Comparison of ENCODE assay signal across 2 cellular contexts in the genomic region with DNA sequence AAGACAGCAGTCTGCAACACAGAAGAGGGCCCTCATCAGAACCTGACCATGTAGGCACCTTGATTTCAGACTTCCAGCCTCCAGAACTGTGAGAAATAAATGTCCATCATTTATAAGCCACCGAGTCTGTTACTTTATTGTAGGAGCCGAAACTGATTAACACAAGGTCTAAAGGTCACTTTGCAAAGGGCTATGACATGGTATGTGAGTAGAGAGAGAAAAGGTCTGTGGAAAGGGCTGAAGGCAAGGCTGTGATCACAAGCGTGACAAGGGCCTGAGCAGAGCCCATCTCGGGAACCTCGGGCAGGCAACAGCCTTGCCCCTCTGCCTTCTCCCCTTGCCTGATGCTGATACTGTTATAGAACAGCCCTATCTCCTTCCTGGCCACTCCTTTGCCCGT.
A peak's percentile ranks its signal among the peaks of the same experiment; 100 is the strongest.
TF ChIP-seq lines count a peak whose summit lies in the region.

No MANE protein-coding gene starts in this region.

TF ChIP-seq in K562, 482 proteins besides CTCF, POLR2A, EP300 and RAD21 (continued from another document):
- TF ChIP-seq POLR3A (IDR thresholded peaks at IDR 0.05; ENCODE audit: borderline replicate concordance, extremely low read depth, insufficient read depth, insufficient read length) (no peak), RAD51 (IDR thresholded peaks at IDR 0.05; ENCODE audit: borderline replicate concordance, low read depth) (no peak), GATA2 (CRISPR knock-in tag; IDR thresholded peaks at IDR 0.05) (no peak), KDM1A (IDR thresholded peaks at IDR 0.05) (no peak), DDX20 (tag; IDR thresholded peaks at IDR 0.05; ENCODE audit: low read depth) (no peak)

TF ChIP-seq in liver, 16 proteins besides CTCF, POLR2A, EP300 and RAD21 (continued from another document):
- TF ChIP-seq, protein P1, sequence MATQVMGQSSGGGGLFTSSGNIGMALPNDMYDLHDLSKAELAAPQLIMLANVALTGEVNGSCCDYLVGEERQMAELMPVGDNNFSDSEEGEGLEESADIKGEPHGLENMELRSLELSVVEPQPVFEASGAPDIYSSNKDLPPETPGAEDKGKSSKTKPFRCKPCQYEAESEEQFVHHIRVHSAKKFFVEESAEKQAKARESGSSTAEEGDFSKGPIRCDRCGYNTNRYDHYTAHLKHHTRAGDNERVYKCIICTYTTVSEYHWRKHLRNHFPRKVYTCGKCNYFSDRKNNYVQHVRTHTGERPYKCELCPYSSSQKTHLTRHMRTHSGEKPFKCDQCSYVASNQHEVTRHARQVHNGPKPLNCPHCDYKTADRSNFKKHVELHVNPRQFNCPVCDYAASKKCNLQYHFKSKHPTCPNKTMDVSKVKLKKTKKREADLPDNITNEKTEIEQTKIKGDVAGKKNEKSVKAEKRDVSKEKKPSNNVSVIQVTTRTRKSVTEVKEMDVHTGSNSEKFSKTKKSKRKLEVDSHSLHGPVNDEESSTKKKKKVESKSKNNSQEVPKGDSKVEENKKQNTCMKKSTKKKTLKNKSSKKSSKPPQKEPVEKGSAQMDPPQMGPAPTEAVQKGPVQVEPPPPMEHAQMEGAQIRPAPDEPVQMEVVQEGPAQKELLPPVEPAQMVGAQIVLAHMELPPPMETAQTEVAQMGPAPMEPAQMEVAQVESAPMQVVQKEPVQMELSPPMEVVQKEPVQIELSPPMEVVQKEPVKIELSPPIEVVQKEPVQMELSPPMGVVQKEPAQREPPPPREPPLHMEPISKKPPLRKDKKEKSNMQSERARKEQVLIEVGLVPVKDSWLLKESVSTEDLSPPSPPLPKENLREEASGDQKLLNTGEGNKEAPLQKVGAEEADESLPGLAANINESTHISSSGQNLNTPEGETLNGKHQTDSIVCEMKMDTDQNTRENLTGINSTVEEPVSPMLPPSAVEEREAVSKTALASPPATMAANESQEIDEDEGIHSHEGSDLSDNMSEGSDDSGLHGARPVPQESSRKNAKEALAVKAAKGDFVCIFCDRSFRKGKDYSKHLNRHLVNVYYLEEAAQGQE (IDR thresholded peaks at IDR 0.05), result no peak
- TF ChIP-seq NR2F2 (IDR thresholded peaks at IDR 0.05), result no peak
- no peak for TF ChIP-seq FOXA2 (IDR thresholded peaks at IDR 0.05)
- peak; percentile 25 to 44 for TF ChIP-seq RXRA (IDR thresholded peaks at IDR 0.05)
- TF ChIP-seq FOXA1 (IDR thresholded peaks at IDR 0.05), result no peak
- TF ChIP-seq, protein P2, sequence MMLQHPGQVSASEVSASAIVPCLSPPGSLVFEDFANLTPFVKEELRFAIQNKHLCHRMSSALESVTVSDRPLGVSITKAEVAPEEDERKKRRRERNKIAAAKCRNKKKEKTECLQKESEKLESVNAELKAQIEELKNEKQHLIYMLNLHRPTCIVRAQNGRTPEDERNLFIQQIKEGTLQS (IDR thresholded peaks at IDR 0.05), result no peak
- TF ChIP-seq, protein P3, sequence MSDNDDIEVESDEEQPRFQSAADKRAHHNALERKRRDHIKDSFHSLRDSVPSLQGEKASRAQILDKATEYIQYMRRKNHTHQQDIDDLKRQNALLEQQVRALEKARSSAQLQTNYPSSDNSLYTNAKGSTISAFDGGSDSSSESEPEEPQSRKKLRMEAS (IDR thresholded peaks at IDR 0.05), result no peak
- peak; percentile 82 to 86 for TF ChIP-seq HNF4A (conservative IDR thresholded peaks at IDR 0.05)
- TF ChIP-seq EGR1 (IDR thresholded peaks at IDR 0.05; ENCODE audit: low read depth in 2 of 2), result no peak
- no peak for TF ChIP-seq YY1 (IDR thresholded peaks at IDR 0.05)
- TF ChIP-seq SP1 (IDR thresholded peaks at IDR 0.05), result peak; percentile 81
- TF ChIP-seq TAF1 (conservative IDR thresholded peaks at IDR 0.05), result no peak
